Comparison of ENCODE assay signal across 18 cellular contexts in the genomic region with DNA sequence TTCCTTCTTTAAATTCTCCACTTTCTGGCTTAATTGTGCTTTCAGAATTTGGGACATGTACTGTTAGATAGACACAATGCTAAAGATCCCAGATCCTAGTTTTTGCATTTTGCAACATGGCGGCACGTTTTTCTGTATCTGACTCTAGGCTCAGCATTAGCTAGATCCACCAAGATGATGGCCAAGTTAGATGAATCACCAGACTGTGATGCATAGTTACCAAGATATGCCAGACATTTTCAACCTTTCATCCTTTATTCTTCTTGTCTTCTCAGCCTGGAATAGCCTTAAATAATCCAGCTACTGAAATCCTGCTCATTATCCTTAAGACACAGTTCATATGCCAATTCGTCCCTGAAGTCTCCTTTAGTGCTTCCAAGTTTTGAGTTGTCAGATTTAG.
"Had no signal": no experiment of that assay in that cellular context is flagged by ENCODE, and none has a peak within 500 bp of the region (broad histone marks: within the 10 kb centered on the region; RNA-seq: fewer than 3 reads in every experiment).

No MANE protein-coding gene starts in this region.

- DNase-seq: activated CD4-positive, alpha-beta T cell treated with anti-CD3 and anti-CD28 coated beads, Interleukin-2, amount 50 U/mL, for 48 hours; activated CD8-positive, alpha-beta memory T cell treated with anti-CD3 and anti-CD28 coated beads, Interleukin-2, amount 10 ng/mL, durations not matched to agents 7 days and 5 days; activated effector memory CD4-positive, alpha-beta T cell treated with Interleukin-2 at 50 U/mL for 16 hours; activated T-cell treated with anti-CD3 and anti-CD28 coated beads, Interleukin-2, amount 50 U/mL, for 24 hours; amygdala; effector CD8-positive, alpha-beta T cell; natural killer cell; nucleus accumbens; small intestine; thyroid gland had no signal

- H3K4me3 Mint-ChIP-seq: activated CD8-positive, alpha-beta memory T cell treated with anti-CD3 and anti-CD28 coated beads, Interleukin-2, amount 10 ng/mL, durations not matched to agents 7 days and 5 days; activated naive CD4-positive, alpha-beta T cell treated with anti-CD3 and anti-CD28 coated beads, Interleukin-2, amount 50 U/mL, for 24 hours; activated T-cell treated with anti-CD3 and anti-CD28 coated beads, Interleukin-2, amount 50 U/mL, for 24 hours; memory B cell; natural killer cell; T-helper 2 cell treated with Interferon-gamma antibody and Interleukin-4, amounts not matched to agents 5 μg/mL and 100 μg/mL, for 36 hours had no signal

- H3K4me1 ChIP-seq: right atrium auricular region, thyroid gland had no signal

- H3K4me3 ChIP-seq: cardiac muscle cell, coronary artery, right atrium auricular region, thyroid gland had no signal

- H3K9me3 ChIP-seq: right atrium auricular region, thyroid gland had no signal

- H3K36me3 Mint-ChIP-seq: activated CD8-positive, alpha-beta memory T cell treated with anti-CD3 and anti-CD28 coated beads, Interleukin-2, amount 10 ng/mL, durations not matched to agents 7 days and 5 days; activated naive CD4-positive, alpha-beta T cell treated with anti-CD3 and anti-CD28 coated beads, Interleukin-2, amount 50 U/mL, for 24 hours; memory B cell; natural killer cell had no signal

- H3K27ac Mint-ChIP-seq: activated CD8-positive, alpha-beta memory T cell treated with anti-CD3 and anti-CD28 coated beads, Interleukin-2, amount 10 ng/mL, durations not matched to agents 7 days and 5 days; activated naive CD4-positive, alpha-beta T cell treated with anti-CD3 and anti-CD28 coated beads, Interleukin-2, amount 50 U/mL, for 24 hours; activated T-cell treated with anti-CD3 and anti-CD28 coated beads, Interleukin-2, amount 50 U/mL, for 24 hours; memory B cell; natural killer cell; T-helper 2 cell treated with Interferon-gamma antibody and Interleukin-4, amounts not matched to agents 5 μg/mL and 100 μg/mL, for 36 hours had no signal

- H3K27ac ChIP-seq: cardiac muscle cell, coronary artery, right atrium auricular region, thyroid gland had no signal

- ATAC-seq: activated CD4-positive, CD25-positive, alpha-beta regulatory T cell treated with anti-CD3 and anti-CD28 coated beads, Interleukin-2, amount 50 U/mL, for 24 hours; activated CD8-positive, alpha-beta memory T cell treated with anti-CD3 and anti-CD28 coated beads, Interleukin-2, amount 10 ng/mL, durations not matched to agents 7 days and 5 days; left lobe of liver; natural killer cell had no signal

- H3K4me1 Mint-ChIP-seq: memory B cell had no signal

- H3K36me3 ChIP-seq: cardiac muscle cell, right atrium auricular region, thyroid gland had no signal

- H3K27me3 Mint-ChIP-seq: activated naive CD4-positive, alpha-beta T cell treated with anti-CD3 and anti-CD28 coated beads, Interleukin-2, amount 50 U/mL, for 24 hours had no signal

- H3K9me3 Mint-ChIP-seq: activated naive CD4-positive, alpha-beta T cell treated with anti-CD3 and anti-CD28 coated beads, Interleukin-2, amount 50 U/mL, for 24 hours; activated T-cell treated with anti-CD3 and anti-CD28 coated beads, Interleukin-2, amount 50 U/mL, for 24 hours; natural killer cell; T-helper 2 cell treated with Interferon-gamma antibody and Interleukin-4, amounts not matched to agents 5 μg/mL and 100 μg/mL, for 36 hours had no signal

- H3K27me3 ChIP-seq: right atrium auricular region, thyroid gland had no signal
